24 cellular contexts compared by ENCODE assay signal in genomic region chr11:44534215-44534711, GRCh38.
"Had no signal": no experiment of that assay in that cellular context is flagged by ENCODE, and none has a peak within 500 bp of the region (broad histone marks: within the 10 kb centered on the region; RNA-seq: fewer than 3 reads in every experiment).

No MANE protein-coding gene starts in this region.

- H3K4me3 ChIP-seq: colonic mucosa, esophagus squamous epithelium, gastrocnemius medialis, heart right ventricle, left lung, lower lobe of right lung, mucosa of descending colon had no signal

- H3K36me3 ChIP-seq: colonic mucosa, esophagus squamous epithelium, gastrocnemius medialis, heart right ventricle, left lung, lower lobe of right lung had no signal

- DNase-seq: colonic mucosa; cortex of kidney; effector CD8-positive, alpha-beta T cell; effector memory CD8-positive, alpha-beta T cell; endodermal cell; esophagus squamous epithelium; foreskin fibroblast; foreskin melanocyte; gastrocnemius medialis; glutamatergic neuron; head of caudate nucleus; heart right ventricle; hippocampal formation; left cardiac atrium; left lung; left ventricle myocardium superior; lower lobe of right lung; mesenchymal stem cell; mucosa of descending colon had no signal

- FAIRE-seq: endometrium, islet of Langerhans, keratinocyte had no signal

- H3K27me3 ChIP-seq: colonic mucosa, gastrocnemius medialis had no signal

- ATAC-seq: effector memory CD8-positive, alpha-beta T cell; esophagus mucosa; gastrocnemius medialis; heart right ventricle; left cardiac atrium; left lung; left ventricle myocardium superior; lower lobe of right lung; mucosa of descending colon had no signal

- H3K9me3 ChIP-seq: colonic mucosa, esophagus squamous epithelium, gastrocnemius medialis, heart right ventricle, left lung, lower lobe of right lung, mucosa of descending colon had no signal

- H3K27ac ChIP-seq: colonic mucosa, epithelial cell of prostate, esophagus squamous epithelium, gastrocnemius medialis, heart right ventricle, left lung, lower lobe of right lung had no signal

- H3K4me1 ChIP-seq: colonic mucosa had no signal
